23 cellular contexts compared by ENCODE assay signal in the genomic region with DNA sequence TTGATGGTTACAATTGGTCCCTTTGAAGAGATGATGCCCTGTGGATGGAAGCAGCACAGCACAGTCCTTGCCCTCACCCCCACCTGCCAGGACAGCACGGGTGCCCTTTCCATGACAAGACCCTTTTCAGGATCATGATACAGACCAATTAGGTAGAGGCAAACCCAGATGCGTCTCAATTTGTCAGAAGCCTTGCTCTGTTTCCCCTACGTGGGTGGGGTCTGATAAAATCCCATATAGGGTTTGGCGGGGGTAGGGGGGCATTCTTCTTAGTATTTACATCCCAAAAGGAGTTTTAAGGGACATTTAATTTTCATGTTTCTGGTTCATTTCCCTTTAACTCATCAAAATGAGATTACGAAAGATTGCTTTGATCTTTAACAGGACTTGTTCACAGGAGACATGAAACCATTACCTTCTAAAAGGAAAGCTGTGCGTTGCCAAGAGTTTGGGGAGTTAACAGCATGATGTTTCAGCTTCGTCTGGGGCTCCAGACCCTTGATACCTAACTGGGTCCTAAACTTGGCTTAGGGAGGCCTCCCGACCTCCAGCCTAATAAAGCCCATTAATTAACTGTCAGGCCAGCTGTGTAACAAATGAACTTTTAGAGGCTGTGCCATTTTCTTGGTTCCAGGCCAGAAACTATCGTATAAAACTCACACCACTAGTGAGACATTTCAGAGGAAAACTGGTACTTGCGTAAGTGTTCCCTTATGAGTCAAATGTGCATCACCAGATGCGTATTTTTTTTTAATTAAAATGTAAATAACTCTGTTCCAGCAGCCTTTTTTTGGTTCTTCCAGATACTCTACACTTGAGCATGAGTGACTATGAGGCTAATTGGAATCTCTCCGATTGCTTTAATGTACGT.
DNase-seq lines count a peak whose midpoint lies in the region; ATAC-seq and TF ChIP-seq lines count a peak whose summit lies in the region.
"Had no signal": no experiment of that assay in that cellular context is flagged by ENCODE, and none has a peak within 500 bp of the region (broad histone marks: within the 10 kb centered on the region; RNA-seq: fewer than 3 reads in every experiment).

No MANE protein-coding gene starts in this region.

- H3K18ac ChIP-seq in neuronal stem cell (ENCODE audit: low read length): no peak overlapping the region

- no peak overlapping the region for H3K4me2 ChIP-seq in neuronal stem cell (ENCODE audit: insufficient read depth, low read length, poor library complexity, severe bottlenecking)

- no peak overlapping the region for H3K9ac ChIP-seq in neuronal stem cell (ENCODE audit: low read depth, low read length, poor library complexity)
- no peak overlapping the region for H3K9ac ChIP-seq in colonic mucosa (ENCODE audit: low read depth in 2 of 2, low read length in 2 of 2)

- TF ChIP-seq CTCF in fibroblast of the aortic adventitia (IDR thresholded peaks at IDR 0.05; ENCODE audit: insufficient read depth, low read length) (no peak), colonic mucosa (IDR thresholded peaks at IDR 0.05) (no peak)

- H3K9me3 Mint-ChIP-seq in activated T-helper 17 cell treated with anti-CD3 and anti-CD28 coated beads, Interleukin-2, amount 50 U/mL, for 72 hours: peaks cover 6% of the 10 kb centered on the region

- H4K8ac ChIP-seq in neuronal stem cell (ENCODE audit: low read depth, low read length): no peak overlapping the region

- H3K4me3 ChIP-seq in ACC112 (ENCODE audit: low read depth, low read length) (no peak overlapping the region), fibroblast of the aortic adventitia (ENCODE audit: low read depth, low read length) (no peak overlapping the region), neuronal stem cell (ENCODE audit: low read length in 2 of 2) (no peak overlapping the region), colonic mucosa (no peak overlapping the region)
- H3K4me3 ChIP-seq: spleen had no signal

- H2AK5ac ChIP-seq in neuronal stem cell (ENCODE audit: low read depth, low read length): no peak overlapping the region

- no peak overlapping the region for H4K91ac ChIP-seq in neuronal stem cell (ENCODE audit: low read depth, low read length, poor library complexity)

- no peaks in the 10 kb centered on the region for H3K36me3 Mint-ChIP-seq in activated T-helper 17 cell treated with anti-CD3 and anti-CD28 coated beads, Interleukin-2, amount 50 U/mL, for 72 hours (ENCODE audit: low read depth)
- peaks cover 3% of the 10 kb centered on the region for H3K36me3 Mint-ChIP-seq in T-helper 17 cell (ENCODE audit: low read depth)

- H3K4me1 Mint-ChIP-seq in activated T-helper 17 cell treated with anti-CD3 and anti-CD28 coated beads, Interleukin-2, amount 50 U/mL, for 72 hours: no peaks in the 10 kb centered on the region
- peaks cover 2% of the 10 kb centered on the region for H3K4me1 Mint-ChIP-seq in T-helper 17 cell

- no peak overlapping the region for H3K27ac Mint-ChIP-seq in activated T-helper 17 cell treated with anti-CD3 and anti-CD28 coated beads, Interleukin-2, amount 50 U/mL, for 72 hours
- H3K27ac Mint-ChIP-seq in T-helper 17 cell: no peak overlapping the region
- H3K27ac Mint-ChIP-seq: activated CD8-positive, alpha-beta T cell treated with anti-CD3 and anti-CD28 coated beads, Interleukin-2, amount 10 ng/mL, durations not matched to agents 7 days and 5 days; activated naive CD4-positive, alpha-beta T cell treated with anti-CD3 and anti-CD28 coated beads for 36 hours had no signal

- H3K79me2 ChIP-seq in ACC112 (ENCODE audit: control insufficient read depth, insufficient read depth, low read length, unreplicated experiment): no peaks in the 10 kb centered on the region

- H2BK5ac ChIP-seq in neuronal stem cell (ENCODE audit: low read length): no peak overlapping the region

- no peak overlapping the region for H2BK120ac ChIP-seq in neuronal stem cell (ENCODE audit: low read depth, low read length)

- peak; percentile 26 for ATAC-seq in activated T-helper 17 cell treated with anti-CD3 and anti-CD28 coated beads, Interleukin-2, amount 50 U/mL, for 72 hours (replicated peaks)
- ATAC-seq in HG03342 (IDR thresholded peaks at IDR 0.05; ENCODE audit: unreplicated experiment) (no peak), T-helper 17 cell (no peak)
- ATAC-seq: activated CD8-positive, alpha-beta T cell treated with anti-CD3 and anti-CD28 coated beads, Interleukin-2, amount 10 ng/mL, durations not matched to agents 7 days and 5 days had no signal

- peaks cover 30% of the 10 kb centered on the region for H3K27me3 ChIP-seq in ACC112 (ENCODE audit: insufficient read depth, low read length)
- peaks cover 0 to 10% (median 0%) of the 10 kb centered on the region in 3 experiments for H3K27me3 ChIP-seq in neuronal stem cell (ENCODE audit: control insufficient read depth in 3 of 3, insufficient read depth in 3 of 3, low read depth in 1 of 3, low read length in 3 of 3)
- H3K27me3 ChIP-seq in colonic mucosa: no peaks in the 10 kb centered on the region
- H3K27me3 ChIP-seq: neutrophil, spleen had no signal

- no peak overlapping the region for H3K14ac ChIP-seq in neuronal stem cell (ENCODE audit: low read length)

- H2BK12ac ChIP-seq in neuronal stem cell (ENCODE audit: low read length): no peak overlapping the region

- intact Hi-C loops in colonic mucosa (cut with DNase I): no loop called here

- no CpG with 5 or more reads among the region's 13 CpGs for WGBS in neuronal stem cell (ENCODE audit: extremely low coverage in 2 of 2, insufficient read length in 2 of 2, insufficient replicate concordance in 1 of 2), 2 donors

- H3K4me1 ChIP-seq in ACC112 (ENCODE audit: control insufficient read depth, insufficient read depth, low read length, unreplicated experiment) (no peaks in the 10 kb centered on the region), neuronal stem cell (ENCODE audit: control insufficient read depth in 2 of 2, insufficient read depth in 1 of 2, low read depth in 1 of 2, low read length in 2 of 2) (no peaks in the 10 kb centered on the region), colonic mucosa (no peaks in the 10 kb centered on the region)

- H3K9me3 ChIP-seq in neuronal stem cell (replicated peaks in 1 of 2; ENCODE audit: control insufficient read depth in 2 of 2, insufficient read depth in 1 of 2, low read depth in 1 of 2, low read length in 2 of 2) (no peaks in the 10 kb centered on the region), colonic mucosa (no peaks in the 10 kb centered on the region), T-helper 17 cell (ENCODE audit: control insufficient read depth, low read length, poor library complexity, severe bottlenecking) (no peaks in the 10 kb centered on the region)
- H3K9me3 ChIP-seq: neutrophil had no signal

- H3K27ac ChIP-seq in ACC112 (ENCODE audit: low read depth, low read length) (peak overlapping the region; percentile 22; the same call in 1 of the 2 replicates), neuronal stem cell (replicated peaks; ENCODE audit: low read length) (no peak overlapping the region), colonic mucosa (no peak overlapping the region)
- H3K27ac ChIP-seq: neutrophil, spleen had no signal

- H3K79me1 ChIP-seq in neuronal stem cell (ENCODE audit: low read depth, low read length): no peaks in the 10 kb centered on the region

- no peak overlapping the region for H3K4ac ChIP-seq in neuronal stem cell (ENCODE audit: low read length)

- no peak overlapping the region for H2BK15ac ChIP-seq in neuronal stem cell (ENCODE audit: low read length)

- no peaks in the 10 kb centered on the region for H3K36me3 ChIP-seq in ACC112 (ENCODE audit: insufficient read depth, low read length)
- H3K36me3 ChIP-seq in neuronal stem cell (replicated peaks in 1 of 2; ENCODE audit: control insufficient read depth in 2 of 2, insufficient read depth in 2 of 2, low read length in 2 of 2): no peaks in the 10 kb centered on the region
- no peaks in the 10 kb centered on the region for H3K36me3 ChIP-seq in colonic mucosa
- H3K36me3 ChIP-seq: neutrophil, spleen had no signal

- H3K27me3 Mint-ChIP-seq in activated T-helper 17 cell treated with anti-CD3 and anti-CD28 coated beads, Interleukin-2, amount 50 U/mL, for 72 hours: peaks cover 4% of the 10 kb centered on the region
- peaks cover 10% of the 10 kb centered on the region for H3K27me3 Mint-ChIP-seq in T-helper 17 cell

- DNase-seq in M059J (ENCODE audit: low read depth) (peak; percentile 24), fibroblast of the aortic adventitia (ENCODE audit: low read depth) (peak; percentile 22), neuronal stem cell (ENCODE audit: low spot score) (no peak), colonic mucosa (no peak), T-helper 17 cell (no peak)
- DNase-seq: activated CD8-positive, alpha-beta T cell treated with anti-CD3 and anti-CD28 coated beads, Interleukin-2, amount 10 ng/mL, durations not matched to agents 7 days and 5 days; activated naive CD4-positive, alpha-beta T cell treated with anti-CD3 and anti-CD28 coated beads for 36 hours; amygdala; COR-L47; DND-41; erythroblast; NCI-H1436; NCI-H2107; NCI-H524; NK-92 treated with Interleukin-12 subunit alpha and Interleukin-12 subunit beta, amount 100 ng/mL, for 24 hours; spleen; stimulated activated CD4-positive, alpha-beta T cell treated with anti-CD3 and anti-CD28 coated beads, Interleukin-4, amount 100 ng/mL, for 24 hours; stimulated activated naive CD4-positive, alpha-beta T cell treated with Interleukin-2 at 50 U/mL for 16 hours; T1000 had no signal

- H3K23ac ChIP-seq in neuronal stem cell (ENCODE audit: low read depth, low read length, poor library complexity): no peak overlapping the region

- H2AFZ ChIP-seq in ACC112 (ENCODE audit: low read length, unreplicated experiment): no peak overlapping the region
- no peak overlapping the region for H2AFZ ChIP-seq in neuronal stem cell (ENCODE audit: low read length)

- H3K4me3 Mint-ChIP-seq in activated T-helper 17 cell treated with anti-CD3 and anti-CD28 coated beads, Interleukin-2, amount 50 U/mL, for 72 hours: no peak overlapping the region
- no peak overlapping the region for H3K4me3 Mint-ChIP-seq in T-helper 17 cell
- H3K4me3 Mint-ChIP-seq: activated CD8-positive, alpha-beta T cell treated with anti-CD3 and anti-CD28 coated beads, Interleukin-2, amount 10 ng/mL, durations not matched to agents 7 days and 5 days; activated naive CD4-positive, alpha-beta T cell treated with anti-CD3 and anti-CD28 coated beads for 36 hours had no signal

Comparison
In these comparisons a context has a peak if more than half of its experiments do, and no peak if none do; other contexts are left out.
1. DNase-seq: peak in M059J (single experiment) and fibroblast of the aortic adventitia (single experiment); none in neuronal stem cell (single experiment), colonic mucosa (single experiment) and T-helper 17 cell (0 of 3).